ENCODE assay signal across 24 cellular contexts in the genomic region with DNA sequence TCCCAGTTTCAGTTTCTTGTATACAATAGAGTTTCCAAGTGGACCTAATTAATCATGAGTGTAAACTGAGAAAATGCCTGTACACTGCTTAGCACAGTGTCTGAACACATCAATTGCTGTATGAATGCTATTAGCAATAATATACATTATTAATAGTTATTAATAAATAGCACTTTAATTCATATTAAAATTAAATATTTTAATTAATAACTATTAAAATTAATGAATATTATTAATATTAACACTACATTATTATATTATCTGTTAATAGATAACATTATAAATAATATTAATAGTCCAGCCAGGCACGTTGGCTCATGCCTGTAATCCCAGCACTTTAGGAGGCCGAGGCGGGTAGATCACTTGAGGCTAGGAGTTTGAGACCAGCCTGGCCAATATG.
DNase-seq lines count a peak whose midpoint lies in the region; ATAC-seq and TF ChIP-seq lines count a peak whose summit lies in the region.
"Had no signal": no experiment of that assay in that cellular context is flagged by ENCODE, and none has a peak within 500 bp of the region (broad histone marks: within the 10 kb centered on the region; RNA-seq: fewer than 3 reads in every experiment).

No MANE protein-coding gene starts in this region.

- intact Hi-C loops in stomach (cut with DNase I; ENCODE audit: low total_unique reads): no loop called here

- peaks cover 0 to 4% (median 0%) of the 10 kb centered on the region in 3 donors for H3K27me3 ChIP-seq in stomach
- H3K27me3 ChIP-seq: Peyer's patch had no signal

- no peaks in the 10 kb centered on the region for H3K9me3 ChIP-seq in stomach
- H3K9me3 ChIP-seq: A549, Peyer's patch had no signal

- no peak overlapping the region for H3K4me3 ChIP-seq in stomach
- H3K4me3 ChIP-seq: A549, GM23248, Peyer's patch, SK-N-MC had no signal

- H3K27me3 Mint-ChIP-seq in activated naive CD8-positive, alpha-beta T cell treated with anti-CD3 and anti-CD28 coated beads, Interleukin-2, amount 50 U/mL, for 24 hours: peaks cover 17% of the 10 kb centered on the region
- peaks cover 23% of the 10 kb centered on the region for H3K27me3 Mint-ChIP-seq in activated naive CD8-positive, alpha-beta T cell treated with anti-CD3 and anti-CD28 coated beads for 36 hours
- no peaks in the 10 kb centered on the region for H3K27me3 Mint-ChIP-seq in IgD-negative memory B cell
- H3K27me3 Mint-ChIP-seq in activated T-helper 17 cell treated with anti-CD3 and anti-CD28 coated beads, Interleukin-2, amount 50 U/mL, for 72 hours: no peaks in the 10 kb centered on the region

- no peak for TF ChIP-seq POLR2A in stomach (IDR thresholded peaks at IDR 0.05)

- no peaks in the 10 kb centered on the region for H3K36me3 ChIP-seq in stomach
- H3K36me3 ChIP-seq: Peyer's patch had no signal

- no peak for TF ChIP-seq EP300 in stomach (IDR thresholded peaks at IDR 0.05)

- WGBS in stomach, 5 donors: 91 to 96% (median 94%) methylated on average over 3 of the region's 3 CpGs

- H3K4me3 Mint-ChIP-seq in activated naive CD8-positive, alpha-beta T cell treated with anti-CD3 and anti-CD28 coated beads, Interleukin-2, amount 50 U/mL, for 24 hours: no peak overlapping the region
- no peak overlapping the region for H3K4me3 Mint-ChIP-seq in activated naive CD8-positive, alpha-beta T cell treated with anti-CD3 and anti-CD28 coated beads for 36 hours
- H3K4me3 Mint-ChIP-seq in IgD-negative memory B cell: peak overlapping the region in 1 of 4 donors; percentile 41
- H3K4me3 Mint-ChIP-seq in activated T-helper 17 cell treated with anti-CD3 and anti-CD28 coated beads, Interleukin-2, amount 50 U/mL, for 72 hours: peak overlapping the region; percentile 57
- H3K4me3 Mint-ChIP-seq: CD14-positive monocyte had no signal

- DNase-seq in activated naive CD8-positive, alpha-beta T cell treated with anti-CD3 and anti-CD28 coated beads, Interleukin-2, amount 50 U/mL, for 24 hours: no peak
- no peak for DNase-seq in activated naive CD8-positive, alpha-beta T cell treated with anti-CD3 and anti-CD28 coated beads for 36 hours
- no peak for DNase-seq in NCI-H226
- DNase-seq in stomach: no peak
- DNase-seq: AML-193; GM23248; H7; KBM-7; NCI-H1105; NCI-H1436 treated with DMSO at 0.1 percent for 48 hours; NCI-H187 treated with DMSO at 0.1 percent for 48 hours; NCI-H2171 treated with DMSO at 0.1 percent for 48 hours; NCI-H524 treated with DMSO at 0.1 percent for 48 hours; NCI-H82; NK-92 treated with Interleukin-12 subunit alpha and Interleukin-12 subunit beta, amount 100 ng/mL, for 24 hours; Peyer's patch; SIG-M5 had no signal

- no peaks in the 10 kb centered on the region for H3K9me3 Mint-ChIP-seq in activated naive CD8-positive, alpha-beta T cell treated with anti-CD3 and anti-CD28 coated beads, Interleukin-2, amount 50 U/mL, for 24 hours
- H3K9me3 Mint-ChIP-seq in activated naive CD8-positive, alpha-beta T cell treated with anti-CD3 and anti-CD28 coated beads for 36 hours: no peaks in the 10 kb centered on the region
- no peaks in the 10 kb centered on the region for H3K9me3 Mint-ChIP-seq in IgD-negative memory B cell
- H3K9me3 Mint-ChIP-seq in activated T-helper 17 cell treated with anti-CD3 and anti-CD28 coated beads, Interleukin-2, amount 50 U/mL, for 72 hours: no peaks in the 10 kb centered on the region
- H3K9me3 Mint-ChIP-seq: CD14-positive monocyte had no signal

- H3K4me1 ChIP-seq in stomach: peaks cover 7 to 35% (median 31%) of the 10 kb centered on the region in 4 donors

- H3K4me1 Mint-ChIP-seq in activated naive CD8-positive, alpha-beta T cell treated with anti-CD3 and anti-CD28 coated beads, Interleukin-2, amount 50 U/mL, for 24 hours: peaks cover 44% of the 10 kb centered on the region
- peaks cover 21% of the 10 kb centered on the region for H3K4me1 Mint-ChIP-seq in activated naive CD8-positive, alpha-beta T cell treated with anti-CD3 and anti-CD28 coated beads for 36 hours
- H3K4me1 Mint-ChIP-seq in IgD-negative memory B cell: peaks cover 38 to 43% (median 38%) of the 10 kb centered on the region in 3 donors
- H3K4me1 Mint-ChIP-seq in activated T-helper 17 cell treated with anti-CD3 and anti-CD28 coated beads, Interleukin-2, amount 50 U/mL, for 72 hours: peaks cover 31% of the 10 kb centered on the region

- no peaks in the 10 kb centered on the region for H3K36me3 Mint-ChIP-seq in activated naive CD8-positive, alpha-beta T cell treated with anti-CD3 and anti-CD28 coated beads, Interleukin-2, amount 50 U/mL, for 24 hours (ENCODE audit: low read depth)
- H3K36me3 Mint-ChIP-seq in activated naive CD8-positive, alpha-beta T cell treated with anti-CD3 and anti-CD28 coated beads for 36 hours: no peaks in the 10 kb centered on the region
- peaks cover 6% of the 10 kb centered on the region for H3K36me3 Mint-ChIP-seq in IgD-negative memory B cell
- H3K36me3 Mint-ChIP-seq in activated T-helper 17 cell treated with anti-CD3 and anti-CD28 coated beads, Interleukin-2, amount 50 U/mL, for 72 hours (ENCODE audit: low read depth): no peaks in the 10 kb centered on the region

- no peak for TF ChIP-seq CTCF in stomach (IDR thresholded peaks at IDR 0.05)

- H3K27ac ChIP-seq in stomach: no peak overlapping the region
- H3K27ac ChIP-seq: A549, GM23248, SK-N-MC had no signal

- peak; percentile 24 for ATAC-seq in activated naive CD8-positive, alpha-beta T cell treated with anti-CD3 and anti-CD28 coated beads, Interleukin-2, amount 50 U/mL, for 24 hours
- no peak for ATAC-seq in activated T-helper 17 cell treated with anti-CD3 and anti-CD28 coated beads, Interleukin-2, amount 50 U/mL, for 72 hours (replicated peaks)
- ATAC-seq in GM21367 (IDR thresholded peaks at IDR 0.05; ENCODE audit: unreplicated experiment) (no peak), GM18519 (IDR thresholded peaks at IDR 0.05; ENCODE audit: low FRiP score, unreplicated experiment) (no peak)
- ATAC-seq: A549 had no signal

- H3K27ac Mint-ChIP-seq in activated naive CD8-positive, alpha-beta T cell treated with anti-CD3 and anti-CD28 coated beads, Interleukin-2, amount 50 U/mL, for 24 hours: no peak overlapping the region
- no peak overlapping the region for H3K27ac Mint-ChIP-seq in activated naive CD8-positive, alpha-beta T cell treated with anti-CD3 and anti-CD28 coated beads for 36 hours
- H3K27ac Mint-ChIP-seq in IgD-negative memory B cell: peak overlapping the region; percentile 31 to 65 (median 57)
- no peak overlapping the region for H3K27ac Mint-ChIP-seq in activated T-helper 17 cell treated with anti-CD3 and anti-CD28 coated beads, Interleukin-2, amount 50 U/mL, for 72 hours
- H3K27ac Mint-ChIP-seq: CD14-positive monocyte had no signal

Comparison
In these comparisons a context has a peak if more than half of its experiments do, and no peak if none do; other contexts are left out.
1. H3K27ac Mint-ChIP-seq: peak in IgD-negative memory B cell (3 of 3); none in activated naive CD8-positive, alpha-beta T cell treated with anti-CD3 and anti-CD28 coated beads, Interleukin-2, amount 50 U/mL, for 24 hours (single experiment), activated naive CD8-positive, alpha-beta T cell treated with anti-CD3 and anti-CD28 coated beads for 36 hours (single experiment) and activated T-helper 17 cell treated with anti-CD3 and anti-CD28 coated beads, Interleukin-2, amount 50 U/mL, for 72 hours (single experiment).